1 cellular context compared by ENCODE assay signal in the genomic region with DNA sequence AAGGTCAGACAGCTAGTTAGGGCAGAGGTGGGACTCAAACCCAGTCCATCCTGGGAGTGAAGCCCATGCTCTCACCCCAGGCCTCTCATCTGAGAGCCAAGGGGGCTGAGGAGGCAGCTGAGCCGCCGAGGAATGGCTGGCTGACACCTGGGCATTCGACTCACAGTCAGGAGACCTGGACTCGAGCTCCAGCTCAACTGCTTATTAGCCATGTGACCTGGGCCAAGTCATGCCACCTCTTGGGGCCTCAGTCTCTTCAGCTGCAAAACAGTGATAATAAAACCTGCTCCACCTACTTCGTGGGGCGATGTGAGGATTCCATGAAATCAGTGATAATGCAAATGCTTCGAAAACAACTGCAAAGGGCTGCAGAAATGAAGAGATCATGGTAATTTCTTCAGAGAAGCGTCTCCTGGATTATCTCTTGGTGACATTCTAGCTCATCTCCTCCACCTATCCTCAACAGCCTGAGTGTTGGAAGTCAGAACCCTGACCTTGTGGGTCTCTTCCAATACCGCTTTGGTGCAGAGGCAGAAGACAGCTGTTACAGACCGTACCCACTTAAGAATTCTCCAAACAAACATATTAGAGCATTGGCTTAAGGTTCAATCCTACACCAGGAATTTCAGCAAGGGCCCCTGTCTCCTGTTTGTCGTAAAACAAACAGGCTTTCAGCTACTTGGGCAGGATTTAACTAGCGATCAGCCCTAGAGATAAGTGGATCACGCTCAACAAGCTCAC.
TF ChIP-seq lines count a peak whose summit lies in the region.

No MANE protein-coding gene starts in this region.

TF ChIP-seq in K562, 482 proteins besides CTCF, POLR2A, EP300 and RAD21 (continued from another document and continues in another):
- TF ChIP-seq TAF1 (IDR thresholded peaks at IDR 0.05; ENCODE audit: control insufficient read depth, extremely low read depth, insufficient read depth, low read length, severe bottlenecking) (no peak), ETV5 (CRISPR knock-in tag; IDR thresholded peaks at IDR 0.05; ENCODE audit: low read depth) (no peak), MAFK (IDR thresholded peaks at IDR 0.05; ENCODE audit: low read length) (peak; percentile 20; the same call in 1 of the 2 replicates), ZBED1 (IDR thresholded peaks at IDR 0.05) (no peak; the same call in 1 of the 2 replicates), ELF4 (CRISPR knock-in tag; IDR thresholded peaks at IDR 0.05) (peak; percentile 73; the same call in 1 of the 2 replicates), ARNT (IDR thresholded peaks at IDR 0.05) (peak; percentile 21 to 66; a peak in 1 of 4 replicates), ZNF76 (CRISPR knock-in tag; IDR thresholded peaks at IDR 0.05; ENCODE audit: borderline replicate concordance) (peak; percentile 92), SETDB1 (IDR thresholded peaks at IDR 0.05; ENCODE audit: low read length) (no peak), ARID2 (IDR thresholded peaks at IDR 0.05) (no peak), ETS2 (tag; IDR thresholded peaks at IDR 0.05; ENCODE audit: borderline replicate concordance, poor library complexity, severe bottlenecking) (no peak), LCOR (CRISPR knock-in tag; IDR thresholded peaks at IDR 0.05) (0 out of 2 replicates have a peak, but pooled peaks have one; percentile 33), NCOA2 (IDR thresholded peaks at IDR 0.05; ENCODE audit: partially characterized antibody in 2 of 2) (no peak), CBFA2T2 (conservative IDR thresholded peaks at IDR 0.05) (peak; percentile 91), KDM2B (CRISPR knock-in tag; IDR thresholded peaks at IDR 0.05) (no peak), ZNF274 (IDR thresholded peaks at IDR 0.05; ENCODE audit: borderline replicate concordance, low read depth, low read length) (peak; percentile 49; the same call in 1 of the 2 replicates), EP400 (IDR thresholded peaks at IDR 0.05) (peak; percentile 74), ESRRB (CRISPR knock-in tag; IDR thresholded peaks at IDR 0.05; ENCODE audit: borderline replicate concordance) (no peak), POLR2AphosphoS2 (IDR thresholded peaks at IDR 0.05; ENCODE audit: low read length) (no peak), ATF1 (CRISPR knock-in tag; IDR thresholded peaks at IDR 0.05) (no peak), ATF1 (tag; IDR thresholded peaks at IDR 0.05) (peak; percentile 49; the same call in 1 of the 2 replicates), PTRF (tag; IDR thresholded peaks at IDR 0.05) (no peak; the same call in 1 of the 2 replicates), CTBP1 (IDR thresholded peaks at IDR 0.05; ENCODE audit: borderline replicate concordance) (peak; percentile 94), KDM5B (IDR thresholded peaks at IDR 0.05; ENCODE audit: insufficient replicate concordance, low read depth, low read length) (no peak), NCOA4 (IDR thresholded peaks at IDR 0.05; ENCODE audit: partially characterized antibody) (no peak), GATA2 (CRISPR knock-in tag; IDR thresholded peaks at IDR 0.05) (peak; percentile 60; the same call in 1 of the 2 replicates), HSF4 (CRISPR knock-in tag; IDR thresholded peaks at IDR 0.05; ENCODE audit: borderline replicate concordance) (peak; percentile 92; the same call in 1 of the 2 replicates), RFX7 (CRISPR knock-in tag; IDR thresholded peaks at IDR 0.05) (no peak), RAD51 (IDR thresholded peaks at IDR 0.05; ENCODE audit: borderline replicate concordance, low read depth) (peak; percentile 87), BRCA1 (IDR thresholded peaks at IDR 0.05) (no peak), BRCA1 (CRISPR knock-in tag; IDR thresholded peaks at IDR 0.05) (no peak), ZFP36 (IDR thresholded peaks at IDR 0.05; ENCODE audit: low read depth, low read length, partially characterized antibody) (peak; percentile 13), SMARCE1 (IDR thresholded peaks at IDR 0.05) (peak; percentile 72), KDM1A (IDR thresholded peaks at IDR 0.05) (peak; percentile 87 to 92), WHSC1 (IDR thresholded peaks at IDR 0.05; ENCODE audit: low read length) (no peak), SMC3 (conservative IDR thresholded peaks at IDR 0.05; ENCODE audit: insufficient read depth, low read depth, low read length) (no peak), ZNF764 (CRISPR knock-in tag; IDR thresholded peaks at IDR 0.05; ENCODE audit: low read depth) (no peak), FOS (IDR thresholded peaks at IDR 0.05; ENCODE audit: extremely low read depth, insufficient read length) (no peak), ZNF311 (CRISPR knock-in tag; IDR thresholded peaks at IDR 0.05) (no peak), NFIX (CRISPR knock-in tag; IDR thresholded peaks at IDR 0.05; ENCODE audit: low read depth) (no peak; the same call in 1 of the 2 replicates), CBFA2T3 (IDR thresholded peaks at IDR 0.05) (peak; percentile 94), ZNF165 (CRISPR knock-in tag; IDR thresholded peaks at IDR 0.05; ENCODE audit: borderline replicate concordance) (peak; percentile 89; the same call in 1 of the 2 replicates), TCF3 (CRISPR knock-in tag; IDR thresholded peaks at IDR 0.05) (peak; percentile 93), KAT8 (IDR thresholded peaks at IDR 0.05; ENCODE audit: low read depth) (no peak)
- TF ChIP-seq, protein P1, sequence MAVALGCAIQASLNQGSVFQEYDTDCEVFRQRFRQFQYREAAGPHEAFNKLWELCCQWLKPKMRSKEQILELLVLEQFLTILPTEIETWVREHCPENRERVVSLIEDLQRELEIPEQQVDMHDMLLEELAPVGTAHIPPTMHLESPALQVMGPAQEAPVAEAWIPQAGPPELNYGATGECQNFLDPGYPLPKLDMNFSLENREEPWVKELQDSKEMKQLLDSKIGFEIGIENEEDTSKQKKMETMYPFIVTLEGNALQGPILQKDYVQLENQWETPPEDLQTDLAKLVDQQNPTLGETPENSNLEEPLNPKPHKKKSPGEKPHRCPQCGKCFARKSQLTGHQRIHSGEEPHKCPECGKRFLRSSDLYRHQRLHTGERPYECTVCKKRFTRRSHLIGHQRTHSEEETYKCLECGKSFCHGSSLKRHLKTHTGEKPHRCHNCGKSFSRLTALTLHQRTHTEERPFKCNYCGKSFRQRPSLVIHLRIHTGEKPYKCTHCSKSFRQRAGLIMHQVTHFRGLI (CRISPR knock-in tag; IDR thresholded peaks at IDR 0.05) = no peak
- TF ChIP-seq, protein P2, sequence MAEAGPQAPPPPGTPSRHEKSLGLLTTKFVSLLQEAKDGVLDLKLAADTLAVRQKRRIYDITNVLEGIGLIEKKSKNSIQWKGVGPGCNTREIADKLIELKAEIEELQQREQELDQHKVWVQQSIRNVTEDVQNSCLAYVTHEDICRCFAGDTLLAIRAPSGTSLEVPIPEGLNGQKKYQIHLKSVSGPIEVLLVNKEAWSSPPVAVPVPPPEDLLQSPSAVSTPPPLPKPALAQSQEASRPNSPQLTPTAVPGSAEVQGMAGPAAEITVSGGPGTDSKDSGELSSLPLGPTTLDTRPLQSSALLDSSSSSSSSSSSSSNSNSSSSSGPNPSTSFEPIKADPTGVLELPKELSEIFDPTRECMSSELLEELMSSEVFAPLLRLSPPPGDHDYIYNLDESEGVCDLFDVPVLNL (CRISPR knock-in tag; IDR thresholded peaks at IDR 0.05; ENCODE audit: low read depth) = no peak
- TF ChIP-seq, protein P3, sequence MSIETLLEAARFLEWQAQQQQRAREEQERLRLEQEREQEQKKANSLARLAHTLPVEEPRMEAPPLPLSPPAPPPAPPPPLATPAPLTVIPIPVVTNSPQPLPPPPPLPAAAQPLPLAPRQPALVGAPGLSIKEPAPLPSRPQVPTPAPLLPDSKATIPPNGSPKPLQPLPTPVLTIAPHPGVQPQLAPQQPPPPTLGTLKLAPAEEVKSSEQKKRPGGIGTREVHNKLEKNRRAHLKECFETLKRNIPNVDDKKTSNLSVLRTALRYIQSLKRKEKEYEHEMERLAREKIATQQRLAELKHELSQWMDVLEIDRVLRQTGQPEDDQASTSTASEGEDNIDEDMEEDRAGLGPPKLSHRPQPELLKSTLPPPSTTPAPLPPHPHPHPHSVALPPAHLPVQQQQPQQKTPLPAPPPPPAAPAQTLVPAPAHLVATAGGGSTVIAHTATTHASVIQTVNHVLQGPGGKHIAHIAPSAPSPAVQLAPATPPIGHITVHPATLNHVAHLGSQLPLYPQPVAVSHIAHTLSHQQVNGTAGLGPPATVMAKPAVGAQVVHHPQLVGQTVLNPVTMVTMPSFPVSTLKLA (conservative IDR thresholded peaks at IDR 0.05) = peak in 1 of 2 experiments; percentile 83; a peak in 3 of 4 replicates
- TF ChIP-seq, protein P4, sequence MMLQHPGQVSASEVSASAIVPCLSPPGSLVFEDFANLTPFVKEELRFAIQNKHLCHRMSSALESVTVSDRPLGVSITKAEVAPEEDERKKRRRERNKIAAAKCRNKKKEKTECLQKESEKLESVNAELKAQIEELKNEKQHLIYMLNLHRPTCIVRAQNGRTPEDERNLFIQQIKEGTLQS (IDR thresholded peaks at IDR 0.05) = peak; percentile 48; the same call in 1 of the 2 replicates
- TF ChIP-seq, protein P4 (CRISPR knock-in tag; conservative IDR thresholded peaks at IDR 0.05) = no peak
- TF ChIP-seq, protein P5, sequence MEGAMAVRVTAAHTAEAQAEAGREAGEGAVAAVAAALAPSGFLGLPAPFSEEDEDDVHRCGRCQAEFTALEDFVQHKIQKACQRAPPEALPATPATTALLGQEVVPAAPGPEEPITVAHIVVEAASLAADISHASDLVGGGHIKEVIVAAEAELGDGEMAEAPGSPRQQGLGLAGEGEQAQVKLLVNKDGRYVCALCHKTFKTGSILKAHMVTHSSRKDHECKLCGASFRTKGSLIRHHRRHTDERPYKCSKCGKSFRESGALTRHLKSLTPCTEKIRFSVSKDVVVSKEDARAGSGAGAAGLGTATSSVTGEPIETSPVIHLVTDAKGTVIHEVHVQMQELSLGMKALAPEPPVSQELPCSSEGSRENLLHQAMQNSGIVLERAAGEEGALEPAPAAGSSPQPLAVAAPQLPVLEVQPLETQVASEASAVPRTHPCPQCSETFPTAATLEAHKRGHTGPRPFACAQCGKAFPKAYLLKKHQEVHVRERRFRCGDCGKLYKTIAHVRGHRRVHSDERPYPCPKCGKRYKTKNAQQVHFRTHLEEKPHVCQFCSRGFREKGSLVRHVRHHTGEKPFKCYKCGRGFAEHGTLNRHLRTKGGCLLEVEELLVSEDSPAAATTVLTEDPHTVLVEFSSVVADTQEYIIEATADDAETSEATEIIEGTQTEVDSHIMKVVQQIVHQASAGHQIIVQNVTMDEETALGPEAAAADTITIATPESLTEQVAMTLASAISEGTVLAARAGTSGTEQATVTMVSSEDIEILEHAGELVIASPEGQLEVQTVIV (CRISPR knock-in tag; IDR thresholded peaks at IDR 0.05; ENCODE audit: borderline replicate concordance) = no peak
- TF ChIP-seq, protein P6, sequence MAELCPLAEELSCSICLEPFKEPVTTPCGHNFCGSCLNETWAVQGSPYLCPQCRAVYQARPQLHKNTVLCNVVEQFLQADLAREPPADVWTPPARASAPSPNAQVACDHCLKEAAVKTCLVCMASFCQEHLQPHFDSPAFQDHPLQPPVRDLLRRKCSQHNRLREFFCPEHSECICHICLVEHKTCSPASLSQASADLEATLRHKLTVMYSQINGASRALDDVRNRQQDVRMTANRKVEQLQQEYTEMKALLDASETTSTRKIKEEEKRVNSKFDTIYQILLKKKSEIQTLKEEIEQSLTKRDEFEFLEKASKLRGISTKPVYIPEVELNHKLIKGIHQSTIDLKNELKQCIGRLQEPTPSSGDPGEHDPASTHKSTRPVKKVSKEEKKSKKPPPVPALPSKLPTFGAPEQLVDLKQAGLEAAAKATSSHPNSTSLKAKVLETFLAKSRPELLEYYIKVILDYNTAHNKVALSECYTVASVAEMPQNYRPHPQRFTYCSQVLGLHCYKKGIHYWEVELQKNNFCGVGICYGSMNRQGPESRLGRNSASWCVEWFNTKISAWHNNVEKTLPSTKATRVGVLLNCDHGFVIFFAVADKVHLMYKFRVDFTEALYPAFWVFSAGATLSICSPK (IDR thresholded peaks at IDR 0.05; ENCODE audit: borderline replicate concordance) = no peak
- TF ChIP-seq, protein P7, sequence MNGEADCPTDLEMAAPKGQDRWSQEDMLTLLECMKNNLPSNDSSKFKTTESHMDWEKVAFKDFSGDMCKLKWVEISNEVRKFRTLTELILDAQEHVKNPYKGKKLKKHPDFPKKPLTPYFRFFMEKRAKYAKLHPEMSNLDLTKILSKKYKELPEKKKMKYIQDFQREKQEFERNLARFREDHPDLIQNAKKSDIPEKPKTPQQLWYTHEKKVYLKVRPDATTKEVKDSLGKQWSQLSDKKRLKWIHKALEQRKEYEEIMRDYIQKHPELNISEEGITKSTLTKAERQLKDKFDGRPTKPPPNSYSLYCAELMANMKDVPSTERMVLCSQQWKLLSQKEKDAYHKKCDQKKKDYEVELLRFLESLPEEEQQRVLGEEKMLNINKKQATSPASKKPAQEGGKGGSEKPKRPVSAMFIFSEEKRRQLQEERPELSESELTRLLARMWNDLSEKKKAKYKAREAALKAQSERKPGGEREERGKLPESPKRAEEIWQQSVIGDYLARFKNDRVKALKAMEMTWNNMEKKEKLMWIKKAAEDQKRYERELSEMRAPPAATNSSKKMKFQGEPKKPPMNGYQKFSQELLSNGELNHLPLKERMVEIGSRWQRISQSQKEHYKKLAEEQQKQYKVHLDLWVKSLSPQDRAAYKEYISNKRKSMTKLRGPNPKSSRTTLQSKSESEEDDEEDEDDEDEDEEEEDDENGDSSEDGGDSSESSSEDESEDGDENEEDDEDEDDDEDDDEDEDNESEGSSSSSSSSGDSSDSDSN (IDR thresholded peaks at IDR 0.05; ENCODE audit: borderline replicate concordance in 1 of 2, low read depth in 2 of 2, low read length in 2 of 2) = peak in 1 of 2 experiments; percentile 48; a peak in 1 of 4 replicates
- TF ChIP-seq, protein P8, sequence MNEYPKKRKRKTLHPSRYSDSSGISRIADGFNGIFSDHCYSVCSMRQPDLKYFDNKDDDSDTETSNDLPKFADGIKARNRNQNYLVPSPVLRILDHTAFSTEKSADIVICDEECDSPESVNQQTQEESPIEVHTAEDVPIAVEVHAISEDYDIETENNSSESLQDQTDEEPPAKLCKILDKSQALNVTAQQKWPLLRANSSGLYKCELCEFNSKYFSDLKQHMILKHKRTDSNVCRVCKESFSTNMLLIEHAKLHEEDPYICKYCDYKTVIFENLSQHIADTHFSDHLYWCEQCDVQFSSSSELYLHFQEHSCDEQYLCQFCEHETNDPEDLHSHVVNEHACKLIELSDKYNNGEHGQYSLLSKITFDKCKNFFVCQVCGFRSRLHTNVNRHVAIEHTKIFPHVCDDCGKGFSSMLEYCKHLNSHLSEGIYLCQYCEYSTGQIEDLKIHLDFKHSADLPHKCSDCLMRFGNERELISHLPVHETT (CRISPR knock-in tag; conservative IDR thresholded peaks at IDR 0.05 in 1 of 2, IDR thresholded peaks at IDR 0.05 in 1 of 2) = no peak
